18 cellular contexts compared by ENCODE assay signal in genomic region chr10:109891105-109891504, GRCh38. TPM values are rescaled to one million over a fixed set of nuclear protein-coding genes. Genes with fewer than 3 reads are reported as not detected.
DNase-seq lines count a peak whose midpoint lies in the region; ATAC-seq lines count a peak whose summit lies in the region.
"Had no signal": no experiment of that assay in that cellular context is flagged by ENCODE, and none has a peak within 500 bp of the region (broad histone marks: within the 10 kb centered on the region; RNA-seq: fewer than 3 reads in every experiment).

No MANE protein-coding gene starts in this region.

- no peak for ATAC-seq in activated naive CD4-positive, alpha-beta T cell treated with anti-CD3 and anti-CD28 coated beads, Interleukin-2, amount 50 U/mL, for 72 hours
- ATAC-seq in central memory CD8-positive, alpha-beta T cell (replicated peaks; ENCODE audit: extremely low read depth, poor library complexity, severe bottlenecking): no peak
- no peak for ATAC-seq in stimulated activated memory B cell treated with anti-CD40 and anti-IgM and Interleukin-4, amounts not matched to agents 10 μg/mL and 1 μg/mL and 100 μg/mL, for 72 hours
- ATAC-seq in HG02571 (IDR thresholded peaks at IDR 0.05; ENCODE audit: unreplicated experiment): no peak
- ATAC-seq: A549, GM23338, left cardiac atrium had no signal

- H3K36me3 Mint-ChIP-seq in activated naive CD4-positive, alpha-beta T cell treated with anti-CD3 and anti-CD28 coated beads, Interleukin-2, amount 50 U/mL, for 72 hours: peaks cover 6 to 15% of the 10 kb centered on the region in 2 donors
- H3K36me3 Mint-ChIP-seq in activated naive CD4-positive, alpha-beta T cell treated with anti-CD3 and anti-CD28 coated beads for 36 hours (ENCODE audit: low read depth): peaks cover 9% of the 10 kb centered on the region
- peaks cover 21% of the 10 kb centered on the region for H3K36me3 Mint-ChIP-seq in central memory CD8-positive, alpha-beta T cell (ENCODE audit: insufficient read depth)
- H3K36me3 Mint-ChIP-seq in stimulated activated memory B cell treated with anti-CD40 and anti-IgM and Interleukin-4, amounts not matched to agents 10 μg/mL and 1 μg/mL and 100 μg/mL, for 72 hours: peaks cover 42% of the 10 kb centered on the region

- no peaks in the 10 kb centered on the region for H3K27me3 Mint-ChIP-seq in activated naive CD4-positive, alpha-beta T cell treated with anti-CD3 and anti-CD28 coated beads for 36 hours (ENCODE audit: low read depth)
- H3K27me3 Mint-ChIP-seq in central memory CD8-positive, alpha-beta T cell: no peaks in the 10 kb centered on the region
- H3K27me3 Mint-ChIP-seq in stimulated activated memory B cell treated with anti-CD40 and anti-IgM and Interleukin-4, amounts not matched to agents 10 μg/mL and 1 μg/mL and 100 μg/mL, for 72 hours: no peaks in the 10 kb centered on the region

- H3K27ac Mint-ChIP-seq in activated naive CD4-positive, alpha-beta T cell treated with anti-CD3 and anti-CD28 coated beads, Interleukin-2, amount 50 U/mL, for 72 hours: peak overlapping the region; percentile 32 to 51
- no peak overlapping the region for H3K27ac Mint-ChIP-seq in activated naive CD4-positive, alpha-beta T cell treated with anti-CD3 and anti-CD28 coated beads for 36 hours
- peak overlapping the region; percentile 75 for H3K27ac Mint-ChIP-seq in central memory CD8-positive, alpha-beta T cell (ENCODE audit: low read depth)
- H3K27ac Mint-ChIP-seq in stimulated activated memory B cell treated with anti-CD40 and anti-IgM and Interleukin-4, amounts not matched to agents 10 μg/mL and 1 μg/mL and 100 μg/mL, for 72 hours: peak overlapping the region; percentile 24

- no peak for DNase-seq in activated naive CD4-positive, alpha-beta T cell treated with anti-CD3 and anti-CD28 coated beads, Interleukin-2, amount 50 U/mL, for 72 hours (ENCODE audit: low spot score in 2 of 2)
- no peak for DNase-seq in activated naive CD4-positive, alpha-beta T cell treated with anti-CD3 and anti-CD28 coated beads for 36 hours
- DNase-seq in NCI-H226: peak; percentile 64
- DNase-seq in central memory CD8-positive, alpha-beta T cell (ENCODE audit: low spot score in 2 of 2): no peak
- DNase-seq in CD1c-positive myeloid dendritic cell (ENCODE audit: extremely low spot score): no peak
- no peak for DNase-seq in EL
- DNase-seq: activated CD4-positive, alpha-beta T cell treated with anti-CD3 and anti-CD28 coated beads, Interleukin-2, amount 50 U/mL, for 48 hours; left cardiac atrium; MM.1S; NCI-H446; SHP77; stimulated activated CD4-positive, alpha-beta T cell treated with anti-CD3 and anti-CD28 coated beads, Interleukin-12 subunit alpha, Interleukin-12 subunit beta, amount 100 ng/mL, for 4 hours; T-helper 1 cell had no signal

- H3K4me1 Mint-ChIP-seq in activated naive CD4-positive, alpha-beta T cell treated with anti-CD3 and anti-CD28 coated beads for 36 hours (ENCODE audit: low read depth): peaks cover 23% of the 10 kb centered on the region
- H3K4me1 Mint-ChIP-seq in central memory CD8-positive, alpha-beta T cell: peaks cover 64% of the 10 kb centered on the region
- peaks cover 21% of the 10 kb centered on the region for H3K4me1 Mint-ChIP-seq in stimulated activated memory B cell treated with anti-CD40 and anti-IgM and Interleukin-4, amounts not matched to agents 10 μg/mL and 1 μg/mL and 100 μg/mL, for 72 hours

- intact Hi-C loops in activated naive CD4-positive, alpha-beta T cell treated with anti-CD3 and anti-CD28 coated beads for 36 hours (cut with micrococcal nuclease): no loop called here

- no peaks in the 10 kb centered on the region for H3K9me3 Mint-ChIP-seq in activated naive CD4-positive, alpha-beta T cell treated with anti-CD3 and anti-CD28 coated beads, Interleukin-2, amount 50 U/mL, for 72 hours
- H3K9me3 Mint-ChIP-seq in activated naive CD4-positive, alpha-beta T cell treated with anti-CD3 and anti-CD28 coated beads for 36 hours: no peaks in the 10 kb centered on the region
- H3K9me3 Mint-ChIP-seq in central memory CD8-positive, alpha-beta T cell: no peaks in the 10 kb centered on the region
- H3K9me3 Mint-ChIP-seq in stimulated activated memory B cell treated with anti-CD40 and anti-IgM and Interleukin-4, amounts not matched to agents 10 μg/mL and 1 μg/mL and 100 μg/mL, for 72 hours: no peaks in the 10 kb centered on the region
- H3K9me3 Mint-ChIP-seq: activated T-helper 1 cell treated with anti-CD3 and anti-CD28 coated beads, Interleukin-12 subunit alpha, Interleukin-12 subunit beta, Interleukin-2, Interleukin-4 antibody, amounts not matched to agents 30 ng/mL and 10 ng/mL and 1 ng/mL, durations not matched to agents 14 hours and 24 hours and 36 hours; GM23338 had no signal

- no peak overlapping the region for H3K4me3 Mint-ChIP-seq in activated naive CD4-positive, alpha-beta T cell treated with anti-CD3 and anti-CD28 coated beads for 36 hours
- H3K4me3 Mint-ChIP-seq in central memory CD8-positive, alpha-beta T cell: no peak overlapping the region
- H3K4me3 Mint-ChIP-seq in stimulated activated memory B cell treated with anti-CD40 and anti-IgM and Interleukin-4, amounts not matched to agents 10 μg/mL and 1 μg/mL and 100 μg/mL, for 72 hours: no peak overlapping the region
- H3K4me3 Mint-ChIP-seq: activated T-helper 1 cell treated with anti-CD3 and anti-CD28 coated beads, Interleukin-12 subunit alpha, Interleukin-12 subunit beta, Interleukin-2, Interleukin-4 antibody, amounts not matched to agents 30 ng/mL and 10 ng/mL and 1 ng/mL, durations not matched to agents 14 hours and 24 hours and 36 hours; GM23338 had no signal

- CTCF ChIA-PET in activated naive CD4-positive, alpha-beta T cell treated with anti-CD3 and anti-CD28 coated beads for 36 hours (lab: Charles Lee): interaction anchor here (0.6 to 1.9 kb wide), 3 partner anchors 12 to 116 kb away, joined by 3 to 5 read pairs (median 5); no protein-coding TSS in a partner anchor

RNA-seq across cellular contexts. Expression of gene XPNPEP1, which starts 32.2 kb away (rescaled TPM):
- total RNA-seq in activated naive CD4-positive, alpha-beta T cell treated with anti-CD3 and anti-CD28 coated beads, Interleukin-2, amount 50 U/mL, for 72 hours: 100 to 1,000 TPM in 1 of 2 donors, 10 to 100 TPM in 1; 77.9 to 118 TPM
- total RNA-seq in activated naive CD4-positive, alpha-beta T cell treated with anti-CD3 and anti-CD28 coated beads for 36 hours: 10 to 100 TPM; 52.2 to 52.6 TPM
